In the genomic region with DNA sequence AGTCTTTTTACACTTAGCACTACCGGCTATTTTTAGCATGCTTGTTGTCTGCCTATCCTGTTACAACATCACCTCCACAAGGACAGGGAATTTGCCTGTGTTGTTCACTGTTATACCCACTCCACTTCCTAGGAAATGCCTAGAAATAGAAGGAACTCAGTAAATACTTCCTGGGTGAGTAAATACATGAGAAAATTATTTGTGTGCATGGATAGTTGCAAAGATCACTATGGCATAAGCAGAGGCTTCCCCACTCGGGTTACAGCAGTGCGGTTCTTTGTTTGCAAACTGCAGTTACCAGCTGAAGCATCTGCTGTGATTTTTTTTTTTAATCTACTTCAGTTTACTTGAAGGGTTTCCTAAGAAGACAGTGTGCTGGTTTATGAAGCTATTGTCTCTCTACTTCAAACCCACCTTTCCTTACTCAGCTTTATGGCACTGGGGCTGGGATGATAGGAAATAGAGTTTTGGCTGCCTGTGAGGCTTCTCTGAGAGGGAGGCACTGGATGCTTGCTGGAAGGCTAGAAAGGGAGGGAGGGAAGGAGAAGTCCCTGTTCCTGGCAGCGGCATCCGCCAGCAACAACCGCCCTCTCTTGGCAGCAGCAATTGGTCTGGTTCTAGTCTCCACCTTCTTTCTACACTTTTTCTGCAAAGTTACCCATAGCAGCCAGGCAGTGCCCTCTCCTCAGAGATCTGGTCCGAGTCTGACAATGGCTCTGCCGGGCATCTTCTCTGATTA, we compare ENCODE assay signal across 10 cellular contexts. TPM values are rescaled to one million over a fixed set of nuclear protein-coding genes. Genes with fewer than 3 reads are reported as not detected.
A peak's percentile ranks its signal among the peaks of the same experiment; 100 is the strongest.
DNase-seq lines count a peak whose midpoint lies in the region; ATAC-seq and TF ChIP-seq lines count a peak whose summit lies in the region.
"Had no signal": no experiment of that assay in that cellular context is flagged by ENCODE, and none has a peak within 500 bp of the region (broad histone marks: within the 10 kb centered on the region; RNA-seq: fewer than 3 reads in every experiment).

No MANE protein-coding gene starts in this region.

- POLR2A ChIA-PET in HEK293T (lab: Yijun Ruan, JAX) = no interaction called here

- ATAC-seq in sciatic nerve (peak; percentile 87), HG02840 (IDR thresholded peaks at IDR 0.05; ENCODE audit: low FRiP score, unreplicated experiment) (no peak), GM21390 (IDR thresholded peaks at IDR 0.05; ENCODE audit: unreplicated experiment) (no peak)
- ATAC-seq in natural killer cell treated with Interleukin-12 subunit alpha and Interleukin-12 subunit beta and Interleukin-15 and Interleukin-18, amount 100 ng/mL, for 72 hours = no peak

- peak; percentile 10 for DNase-seq in HEK293T (ENCODE audit: extremely low spot score)
- peak; percentile 37 for DNase-seq in iPS-NIHi11 (ENCODE audit: low spot score)
- DNase-seq in sciatic nerve (ENCODE audit: low spot score) = peak; percentile 56
- DNase-seq in natural killer cell treated with Interleukin-12 subunit alpha and Interleukin-12 subunit beta and Interleukin-15 and Interleukin-18, amount 100 ng/mL, for 72 hours (ENCODE audit: low spot score) = no peak
- no peak for DNase-seq in activated naive CD8-positive, alpha-beta T cell treated with anti-CD3 and anti-CD28 coated beads for 36 hours
- DNase-seq: activated gamma-delta T cell had no signal

- H3K4me1 Mint-ChIP-seq in brain = peaks cover 26% of the 10 kb centered on the region
- H3K4me1 Mint-ChIP-seq in natural killer cell treated with Interleukin-12 subunit alpha and Interleukin-12 subunit beta and Interleukin-15 and Interleukin-18, amount 100 ng/mL, for 72 hours (ENCODE audit: low read depth in 2 of 2) = no peaks in the 10 kb centered on the region
- no peaks in the 10 kb centered on the region for H3K4me1 Mint-ChIP-seq in activated naive CD8-positive, alpha-beta T cell treated with anti-CD3 and anti-CD28 coated beads for 36 hours

- H3K27me3 Mint-ChIP-seq in brain = peaks cover 7% of the 10 kb centered on the region
- H3K27me3 Mint-ChIP-seq in natural killer cell treated with Interleukin-12 subunit alpha and Interleukin-12 subunit beta and Interleukin-15 and Interleukin-18, amount 100 ng/mL, for 72 hours = peaks cover 28 to 35% of the 10 kb centered on the region in 2 donors
- peaks cover 14% of the 10 kb centered on the region for H3K27me3 Mint-ChIP-seq in activated naive CD8-positive, alpha-beta T cell treated with anti-CD3 and anti-CD28 coated beads for 36 hours

- CTCF ChIA-PET in HEK293T (lab: Yijun Ruan, JAX) = no interaction called here

- H3K9me3 Mint-ChIP-seq in brain = no peaks in the 10 kb centered on the region
- no peaks in the 10 kb centered on the region for H3K9me3 Mint-ChIP-seq in natural killer cell treated with Interleukin-12 subunit alpha and Interleukin-12 subunit beta and Interleukin-15 and Interleukin-18, amount 100 ng/mL, for 72 hours
- no peaks in the 10 kb centered on the region for H3K9me3 Mint-ChIP-seq in activated naive CD8-positive, alpha-beta T cell treated with anti-CD3 and anti-CD28 coated beads for 36 hours

- H3K4me3 Mint-ChIP-seq in brain = peak overlapping the region in 1 of 5 experiments; percentile 39
- H3K4me3 Mint-ChIP-seq in natural killer cell treated with Interleukin-12 subunit alpha and Interleukin-12 subunit beta and Interleukin-15 and Interleukin-18, amount 100 ng/mL, for 72 hours = no peak overlapping the region
- H3K4me3 Mint-ChIP-seq in activated naive CD8-positive, alpha-beta T cell treated with anti-CD3 and anti-CD28 coated beads for 36 hours = no peak overlapping the region

- intact Hi-C loops in sciatic nerve (cut with DNase I) = loop anchor here (5.0 kb wide), 1 partner anchor 220 kb away; the partner anchor contains the start of gene RERG

- peak overlapping the region in 4 of 5 experiments; percentile 57 to 79 (median 70) for H3K27ac Mint-ChIP-seq in brain
- H3K27ac Mint-ChIP-seq in natural killer cell treated with Interleukin-12 subunit alpha and Interleukin-12 subunit beta and Interleukin-15 and Interleukin-18, amount 100 ng/mL, for 72 hours = no peak overlapping the region
- H3K27ac Mint-ChIP-seq in activated naive CD8-positive, alpha-beta T cell treated with anti-CD3 and anti-CD28 coated beads for 36 hours = no peak overlapping the region

- no peak for TF ChIP-seq CTCF in brain (conservative IDR thresholded peaks at IDR 0.05)

- H3K36me3 Mint-ChIP-seq in brain = no peaks in the 10 kb centered on the region
- H3K36me3 Mint-ChIP-seq in natural killer cell treated with Interleukin-12 subunit alpha and Interleukin-12 subunit beta and Interleukin-15 and Interleukin-18, amount 100 ng/mL, for 72 hours = no peaks in the 10 kb centered on the region
- H3K36me3 Mint-ChIP-seq in activated naive CD8-positive, alpha-beta T cell treated with anti-CD3 and anti-CD28 coated beads for 36 hours = no peaks in the 10 kb centered on the region

TF ChIP-seq in HEK293T, 16 proteins besides CTCF, POLR2A, EP300 and RAD21:
- no peak for TF ChIP-seq PKNOX1 (IDR thresholded peaks at IDR 0.05)
- TF ChIP-seq SUZ12 (IDR thresholded peaks at IDR 0.05) = no peak
- TF ChIP-seq CTBP1 (IDR thresholded peaks at IDR 0.05; ENCODE audit: borderline replicate concordance) = no peak
- TF ChIP-seq SP1 (IDR thresholded peaks at IDR 0.05) = no peak
- no peak for TF ChIP-seq NFRKB (IDR thresholded peaks at IDR 0.05)
- TF ChIP-seq ZNF384 (IDR thresholded peaks at IDR 0.05) = no peak
- no peak for TF ChIP-seq FOXM1 (IDR thresholded peaks at IDR 0.05; ENCODE audit: borderline replicate concordance)
- no peak for TF ChIP-seq FOXK2 (IDR thresholded peaks at IDR 0.05)
- no peak for TF ChIP-seq ELF4 (IDR thresholded peaks at IDR 0.05)
- no peak for TF ChIP-seq HDGF (IDR thresholded peaks at IDR 0.05; ENCODE audit: borderline replicate concordance)
- TF ChIP-seq BHLHE40 (IDR thresholded peaks at IDR 0.05; ENCODE audit: borderline replicate concordance) = no peak
- no peak for TF ChIP-seq ARNT (IDR thresholded peaks at IDR 0.05)
- TF ChIP-seq LEF1 (IDR thresholded peaks at IDR 0.05; ENCODE audit: borderline replicate concordance) = no peak
- no peak for TF ChIP-seq TARDBP (IDR thresholded peaks at IDR 0.05)
- no peak for TF ChIP-seq FOXA1 (IDR thresholded peaks at IDR 0.05)
- no peak for TF ChIP-seq L3MBTL2 (conservative IDR thresholded peaks at IDR 0.05)

RNA-seq across cellular contexts. Expression of gene PDE6H, which starts 29.1 kb away (rescaled TPM):
- polyA plus RNA-seq in brain (ENCODE audit: insufficient read depth, low read depth, low replicate concordance) = not detected
- total RNA-seq in sciatic nerve = not detected
- total RNA-seq in natural killer cell treated with Interleukin-12 subunit alpha and Interleukin-12 subunit beta and Interleukin-15 and Interleukin-18, amount 100 ng/mL, for 72 hours = not detected
- not detected for total RNA-seq in activated naive CD8-positive, alpha-beta T cell treated with anti-CD3 and anti-CD28 coated beads for 36 hours
- total RNA-seq: kidney epithelial cell had no signal

RNA-seq across cellular contexts. Expression of gene ARHGDIB, which starts 40.5 kb away (rescaled TPM):
- polyA plus RNA-seq in brain (ENCODE audit: insufficient read depth, low read depth, low replicate concordance) = 38.1 TPM
- total RNA-seq in sciatic nerve = 73.5 TPM
- 100 to 1,000 TPM; 412 to 543 TPM for total RNA-seq in natural killer cell treated with Interleukin-12 subunit alpha and Interleukin-12 subunit beta and Interleukin-15 and Interleukin-18, amount 100 ng/mL, for 72 hours
- 100 to 1,000 TPM; 652 to 665 TPM for total RNA-seq in activated naive CD8-positive, alpha-beta T cell treated with anti-CD3 and anti-CD28 coated beads for 36 hours

Comparison
In these comparisons a context has a peak if more than half of its experiments do, and no peak if none do; other contexts are left out.
1. DNase-seq: peak in HEK293T (single experiment), iPS-NIHi11 (single experiment) and sciatic nerve (single experiment); none in natural killer cell treated with Interleukin-12 subunit alpha and Interleukin-12 subunit beta and Interleukin-15 and Interleukin-18, amount 100 ng/mL, for 72 hours (single experiment) and activated naive CD8-positive, alpha-beta T cell treated with anti-CD3 and anti-CD28 coated beads for 36 hours (single experiment).
2. H3K27ac Mint-ChIP-seq: peak in brain (4 of 5); none in natural killer cell treated with Interleukin-12 subunit alpha and Interleukin-12 subunit beta and Interleukin-15 and Interleukin-18, amount 100 ng/mL, for 72 hours (0 of 2) and activated naive CD8-positive, alpha-beta T cell treated with anti-CD3 and anti-CD28 coated beads for 36 hours (single experiment).